1 cellular context compared by ENCODE assay signal in genomic region chr10:23200586-23200985, GRCh38.
TF ChIP-seq lines count a peak whose summit lies in the region.

No MANE protein-coding gene starts in this region.

TF ChIP-seq in WTC11, 78 proteins besides CTCF, POLR2A, EP300 and RAD21 (continued from another document):
- TF ChIP-seq ARID4B (CRISPR knock-in tag; IDR thresholded peaks at IDR 0.05; ENCODE audit: borderline replicate concordance) (no peak), GTF2I (CRISPR knock-in tag; conservative IDR thresholded peaks at IDR 0.05) (no peak)
TF ChIP-seq in WTC11: peak in this region for 0.
